ENCODE assay signal across 8 cellular contexts in genomic region chr10:122953827-122954730, GRCh38. TPM values are rescaled to one million over a fixed set of nuclear protein-coding genes. Genes with fewer than 3 reads are reported as not detected.
A peak's percentile ranks its signal among the peaks of the same experiment; 100 is the strongest.
DNase-seq lines count a peak whose midpoint lies in the region; ATAC-seq and TF ChIP-seq lines count a peak whose summit lies in the region.

A gene with protein sequence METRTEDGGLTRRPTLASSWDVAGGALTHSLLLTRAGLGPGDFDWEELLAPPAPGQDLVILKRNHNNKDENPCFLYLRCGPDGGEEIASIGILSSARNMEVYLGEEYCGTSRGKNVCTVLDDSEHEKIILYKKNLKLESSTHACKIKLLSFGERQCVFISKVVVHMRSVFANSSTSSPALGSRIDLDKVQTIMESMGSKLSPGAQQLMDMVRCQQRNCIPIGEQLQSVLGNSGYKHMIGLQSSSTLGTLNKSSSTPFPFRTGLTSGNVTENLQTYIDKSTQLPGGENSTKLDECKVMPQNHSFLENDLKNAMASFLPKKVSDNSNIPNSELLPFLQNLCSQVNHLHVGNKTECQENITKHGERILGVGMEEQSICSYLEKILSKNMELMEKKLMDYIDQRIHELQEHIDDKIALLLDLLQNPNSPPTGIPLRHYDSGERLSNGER (minus strand): TSS chr10:122954227. CDS start chr10:122954178, 49 bp downstream.

- peak within 1 kb of the TSS; percentile 77 for H3K4me3 Mint-ChIP-seq in activated CD4-positive, alpha-beta T cell treated with anti-CD3 and anti-CD28 coated beads for 36 hours

- TF ChIP-seq POLR2A in GM19193 (IDR thresholded peaks at IDR 0.05; ENCODE audit: extremely low read depth, insufficient read depth, insufficient read length), result peak; percentile 80

- POLR2A ChIA-PET in activated CD4-positive, alpha-beta T cell treated with anti-CD3 and anti-CD28 coated beads for 36 hours (lab: Charles Lee), result interaction anchor here (1.0 kb wide), 1 partner anchor 44 kb away, joined by 3 read pairs; no protein-coding TSS in a partner anchor

- peak within 1 kb of the TSS; percentile 39 for H3K27ac ChIP-seq in cingulate gyrus (ENCODE audit: low read depth, low read length)

- peak; percentile 99 for ATAC-seq in HG03439 (IDR thresholded peaks at IDR 0.05; ENCODE audit: unreplicated experiment)
- peak; percentile 98 for ATAC-seq in activated CD4-positive, alpha-beta T cell treated with anti-CD3 and anti-CD28 coated beads for 36 hours

- no peaks in the 10 kb centered on the region for H3K9me3 Mint-ChIP-seq in activated CD4-positive, alpha-beta T cell treated with anti-CD3 and anti-CD28 coated beads for 36 hours (ENCODE audit: low read depth)

- H3K36me3 Mint-ChIP-seq in activated CD4-positive, alpha-beta T cell treated with anti-CD3 and anti-CD28 coated beads for 36 hours (ENCODE audit: low read depth), result peaks cover 11% of the 10 kb centered on the region

- H3K27ac Mint-ChIP-seq in activated CD4-positive, alpha-beta T cell treated with anti-CD3 and anti-CD28 coated beads for 36 hours, result peak within 1 kb of the TSS; percentile 74

- peaks cover 22% of the 10 kb centered on the region for H3K4me1 Mint-ChIP-seq in activated CD4-positive, alpha-beta T cell treated with anti-CD3 and anti-CD28 coated beads for 36 hours

- DNase-seq in AML-193 (lab: John Stamatoyannopoulos, UW), result peak; percentile 94 to 96
- peak; percentile 99 for DNase-seq in NCI-H510A treated with DMSO at 0.1 percent for 48 hours (lab: John Stamatoyannopoulos, UW)
- DNase-seq in activated CD4-positive, alpha-beta T cell treated with anti-CD3 and anti-CD28 coated beads for 36 hours, result peak; percentile 98
- peak; percentile 99 for DNase-seq in kidney glomerular epithelial cell (lab: John Stamatoyannopoulos, UW)
- peak; percentile 90 to 97 for DNase-seq in stimulated activated CD4-positive, alpha-beta T cell treated with anti-CD3 and anti-CD28 coated beads, Interleukin-1b, Interleukin-23, amount 100 ng/mL, for 1 hour (ENCODE audit: low read depth in 2 of 2)

- intact Hi-C loops in activated CD4-positive, alpha-beta T cell treated with anti-CD3 and anti-CD28 coated beads for 36 hours (cut with DNase I, micrococcal nuclease), result loop anchor here (1.0 to 10.0 kb wide), 9 partner anchors 26 to 1025 kb away; partner anchors contain the start of genes BUB3 (in 2 of the 2), FAM24B (in 2 of the 2), IKZF5 (in 2 of the 2) and PSTK (in 2 of the 2)

- no peaks in the 10 kb centered on the region for H3K27me3 Mint-ChIP-seq in activated CD4-positive, alpha-beta T cell treated with anti-CD3 and anti-CD28 coated beads for 36 hours

- CTCF ChIA-PET in activated CD4-positive, alpha-beta T cell treated with anti-CD3 and anti-CD28 coated beads for 36 hours (lab: Charles Lee), result interaction anchor here (0.7 to 3.8 kb wide), 3 partner anchors 26 to 76 kb away, joined by 3 to 25 read pairs (median 3); partner anchors contain the start of gene PSTK

RNA-seq across cellular contexts. Expression of the gene that starts here (rescaled TPM):
- total RNA-seq in activated CD4-positive, alpha-beta T cell treated with anti-CD3 and anti-CD28 coated beads for 36 hours, result 1 to 10 TPM; 8.6 to 9.0 TPM

Comparison
In these comparisons a context has a peak if more than half of its experiments do, and no peak if none do; other contexts are left out.
1. Peak in every context shown above with its lines: DNase-seq, ATAC-seq and H3K27ac ChIP-seq.